Comparison of ENCODE assay signal across 1 cellular context in the genomic region with DNA sequence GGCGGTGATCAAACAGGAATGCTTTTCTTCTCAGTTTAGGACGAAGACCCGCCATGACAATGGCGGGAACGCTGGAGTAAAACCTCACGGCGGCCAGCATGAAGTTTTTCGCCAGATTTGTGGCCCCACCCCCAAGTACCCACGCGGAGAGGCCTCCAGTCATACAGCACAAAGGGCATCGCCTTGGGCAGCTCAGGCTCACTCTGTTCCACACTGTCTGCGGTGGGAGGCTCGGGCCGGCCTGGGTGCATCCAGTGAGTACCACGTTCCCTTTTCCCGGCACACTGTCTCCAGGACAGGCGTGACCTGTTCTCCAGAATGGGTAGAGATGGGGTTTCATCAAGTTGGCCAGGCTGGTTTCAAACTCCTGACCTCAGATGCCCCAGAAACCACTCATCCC.
TF ChIP-seq lines count a peak whose summit lies in the region.

No MANE protein-coding gene starts in this region.

TF ChIP-seq in K562, 482 proteins besides CTCF, POLR2A, EP300 and RAD21 (continued from another document):
- TF ChIP-seq POLR2AphosphoS5 (IDR thresholded peaks at IDR 0.05; ENCODE audit: control insufficient read depth, insufficient read depth, low read depth, low read length) (no peak), HLTF (IDR thresholded peaks at IDR 0.05) (no peak), ZNF408 (CRISPR knock-in tag; IDR thresholded peaks at IDR 0.05; ENCODE audit: low read depth) (no peak), FOSL1 (tag; conservative IDR thresholded peaks at IDR 0.05) (no peak)
- TF ChIP-seq, protein P1, sequence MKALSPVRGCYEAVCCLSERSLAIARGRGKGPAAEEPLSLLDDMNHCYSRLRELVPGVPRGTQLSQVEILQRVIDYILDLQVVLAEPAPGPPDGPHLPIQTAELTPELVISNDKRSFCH (CRISPR knock-in tag; IDR thresholded peaks at IDR 0.05) = no peak
- TF ChIP-seq, protein P1 (tag; IDR thresholded peaks at IDR 0.05) = no peak
